In genomic region chr3:194203482-194204035, GRCh38 we compare ENCODE assay signal across 8 cellular contexts.
DNase-seq lines count a peak whose midpoint lies in the region; ATAC-seq, FAIRE-seq and TF ChIP-seq lines count a peak whose summit lies in the region.

No MANE protein-coding gene starts in this region.

- TF ChIP-seq CTCF in activated B cell treated with CpG ODN at 0.5 μM for 24 hours (IDR thresholded peaks at IDR 0.05) (no peak), thyroid gland (IDR thresholded peaks at IDR 0.05) (no peak)

- TF ChIP-seq POLR2A in thyroid gland (IDR thresholded peaks at IDR 0.05) (no peak), H54 (IDR thresholded peaks at IDR 0.05; ENCODE audit: low read depth, low read length) (no peak)

- no peak for FAIRE-seq in H54 (lab: Jason Lieb, UNC)

- DNase-seq in activated T-cell treated with anti-CD3 and anti-CD28 coated beads for 24 hours (ENCODE audit: low read depth) (peak; percentile 3), activated T-cell treated with anti-CD3 and anti-CD28 coated beads for 4 hours (no peak), activated B cell treated with CpG ODN at 0.5 μM for 24 hours (peak; percentile 32), thyroid gland (no peak), NCI-H1694 treated with DMSO at 0.1 percent for 48 hours (lab: John Stamatoyannopoulos, UW) (no peak), H54 (ENCODE audit: insufficient read length, low spot score) (no peak)

- no peaks in the 10 kb centered on the region for H3K27me3 ChIP-seq in thyroid gland

- H3K4me1 Mint-ChIP-seq in activated B cell treated with CpG ODN at 0.5 μM for 24 hours: peaks cover 39% of the 10 kb centered on the region

- peak overlapping the region; percentile 66 to 86 (median 72) for H3K27ac ChIP-seq in thyroid gland

- peak overlapping the region; percentile 36 for H3K4me3 ChIP-seq in iPS-18c (ENCODE audit: insufficient read depth, low read depth, low read length)
- H3K4me3 ChIP-seq in thyroid gland (replicated peaks in 1 of 3): peak overlapping the region in 1 of 3 donors; percentile 17

- H3K27me3 Mint-ChIP-seq in activated B cell treated with CpG ODN at 0.5 μM for 24 hours: peaks cover 33% of the 10 kb centered on the region

- H3K36me3 ChIP-seq in thyroid gland: no peaks in the 10 kb centered on the region

- peaks cover 42 to 67% of the 10 kb centered on the region in 2 donors for H3K4me1 ChIP-seq in thyroid gland

- no peaks in the 10 kb centered on the region for H3K36me3 Mint-ChIP-seq in activated B cell treated with CpG ODN at 0.5 μM for 24 hours (ENCODE audit: low read depth)

- peak overlapping the region; percentile 54 for H3K27ac Mint-ChIP-seq in activated B cell treated with CpG ODN at 0.5 μM for 24 hours

- WGBS in thyroid gland, 2 donors: 66 to 67% methylated on average over 10 to 11 of the region's 11 CpGs

- POLR2A ChIA-PET in activated B cell treated with CpG ODN at 0.5 μM for 24 hours (lab: Charles Lee): no interaction called here

- intact Hi-C loops in activated B cell treated with CpG ODN at 0.5 μM for 24 hours (cut with micrococcal nuclease): loop anchor here (2.0 to 5.0 kb wide), 3 partner anchors 66 to 233 kb away; partner anchors contain the start of gene HES1
- intact Hi-C loops in thyroid gland (cut with DNase I): no loop called here

- peak overlapping the region; percentile 80 for H3K4me3 Mint-ChIP-seq in activated B cell treated with CpG ODN at 0.5 μM for 24 hours

- ATAC-seq in activated B cell treated with CpG ODN at 0.5 μM for 24 hours (ENCODE audit: low read depth) (peak; percentile 73), GM21367 (IDR thresholded peaks at IDR 0.05; ENCODE audit: unreplicated experiment) (no peak)

- CTCF ChIA-PET in activated B cell treated with CpG ODN at 0.5 μM for 24 hours (lab: Charles Lee): no interaction called here

- H3K9me3 ChIP-seq in iPS-18c (ENCODE audit: control insufficient read depth, insufficient read depth, low read length) (no peaks in the 10 kb centered on the region), thyroid gland (no peaks in the 10 kb centered on the region)

- no peaks in the 10 kb centered on the region for H3K9me3 Mint-ChIP-seq in activated B cell treated with CpG ODN at 0.5 μM for 24 hours

Comparison
In these comparisons a context has a peak if more than half of its experiments do, and no peak if none do; other contexts are left out.
1. DNase-seq: peak in activated T-cell treated with anti-CD3 and anti-CD28 coated beads for 24 hours (single experiment) and activated B cell treated with CpG ODN at 0.5 μM for 24 hours (single experiment); none in activated T-cell treated with anti-CD3 and anti-CD28 coated beads for 4 hours (single experiment), thyroid gland (0 of 2), NCI-H1694 treated with DMSO at 0.1 percent for 48 hours (single experiment) and H54 (single experiment).